Comparison of ENCODE assay signal across 12 cellular contexts in genomic region chr2:215460682-215461081, GRCh38. TPM values are rescaled to one million over a fixed set of nuclear protein-coding genes. Genes with fewer than 3 reads are reported as not detected.
DNase-seq lines count a peak whose midpoint lies in the region; ATAC-seq, FAIRE-seq and TF ChIP-seq lines count a peak whose summit lies in the region.
"Had no signal": no experiment of that assay in that cellular context is flagged by ENCODE, and none has a peak within 500 bp of the region (broad histone marks: within the 10 kb centered on the region; RNA-seq: fewer than 3 reads in every experiment).

No MANE protein-coding gene starts in this region.

- FAIRE-seq in bronchial epithelial cell (lab: Jason Lieb, UNC) = no peak

- H3K4me1 ChIP-seq in smooth muscle cell (ENCODE audit: low read depth) = peaks cover 22% of the 10 kb centered on the region
- H3K4me1 ChIP-seq in endodermal cell (ENCODE audit: control insufficient read depth, insufficient read depth, low read length) = no peaks in the 10 kb centered on the region

- H3K4me3 Mint-ChIP-seq in HFFc6 (peak overlapping the region; percentile 63), endodermal cell (no peak overlapping the region)
- H3K4me3 Mint-ChIP-seq in stimulated activated effector memory CD8-positive, alpha-beta T cell treated with anti-CD3 and anti-CD28 coated beads, Interleukin-12 subunit alpha, Interleukin-12 subunit beta, amount 100 ng/mL, for 72 hours = no peak overlapping the region
- H3K4me3 Mint-ChIP-seq: neural crest cell had no signal

- H4K20me1 ChIP-seq in smooth muscle cell (ENCODE audit: low read depth) = no peaks in the 10 kb centered on the region

- peaks cover 21% of the 10 kb centered on the region for H3F3A ChIP-seq in smooth muscle cell (ENCODE audit: low read depth)

- H3K4me2 ChIP-seq in smooth muscle cell = peak overlapping the region; percentile 66

- H3K27ac ChIP-seq in smooth muscle cell (ENCODE audit: low read depth) = peak overlapping the region; percentile 93
- H3K27ac ChIP-seq in endodermal cell (ENCODE audit: low read depth, low read length) = no peak overlapping the region

- no peak overlapping the region for H2AFZ ChIP-seq in smooth muscle cell (ENCODE audit: low read depth)

- H3K4me1 Mint-ChIP-seq in HFFc6 (ENCODE audit: low read depth) (peaks cover 71% of the 10 kb centered on the region), endodermal cell (peaks cover 3% of the 10 kb centered on the region)
- no peaks in the 10 kb centered on the region for H3K4me1 Mint-ChIP-seq in stimulated activated effector memory CD8-positive, alpha-beta T cell treated with anti-CD3 and anti-CD28 coated beads, Interleukin-12 subunit alpha, Interleukin-12 subunit beta, amount 100 ng/mL, for 72 hours

- H3K9me3 ChIP-seq in smooth muscle cell (replicated peaks; ENCODE audit: low read depth) (no peaks in the 10 kb centered on the region), endodermal cell (ENCODE audit: control insufficient read depth, low read length) (no peaks in the 10 kb centered on the region)
- H3K9me3 ChIP-seq: adrenal gland, transverse colon had no signal

- H3K27me3 ChIP-seq in bronchial epithelial cell (ENCODE audit: control insufficient read depth, insufficient read depth, low read length) (no peaks in the 10 kb centered on the region), smooth muscle cell (ENCODE audit: low read depth) (no peaks in the 10 kb centered on the region), endodermal cell (ENCODE audit: control insufficient read depth, insufficient read depth, low read length, poor library complexity, severe bottlenecking) (no peaks in the 10 kb centered on the region)
- H3K27me3 ChIP-seq: adrenal gland, transverse colon had no signal

- H3K36me3 ChIP-seq in bronchial epithelial cell (ENCODE audit: control insufficient read depth, insufficient read depth, low read length) (no peaks in the 10 kb centered on the region), smooth muscle cell (ENCODE audit: low read depth) (no peaks in the 10 kb centered on the region), endodermal cell (ENCODE audit: control insufficient read depth, insufficient read depth, low read length) (no peaks in the 10 kb centered on the region)
- H3K36me3 ChIP-seq: adrenal gland, transverse colon had no signal

- no peak for ATAC-seq in stimulated activated effector memory CD8-positive, alpha-beta T cell treated with anti-CD3 and anti-CD28 coated beads, Interleukin-12 subunit alpha, Interleukin-12 subunit beta, amount 100 ng/mL, for 72 hours
- no peak for ATAC-seq in HG03097 (IDR thresholded peaks at IDR 0.05; ENCODE audit: low FRiP score, unreplicated experiment)

- no peaks in the 10 kb centered on the region for H3K9me3 Mint-ChIP-seq in HFFc6
- no peaks in the 10 kb centered on the region for H3K9me3 Mint-ChIP-seq in stimulated activated effector memory CD8-positive, alpha-beta T cell treated with anti-CD3 and anti-CD28 coated beads, Interleukin-12 subunit alpha, Interleukin-12 subunit beta, amount 100 ng/mL, for 72 hours
- no peaks in the 10 kb centered on the region for H3K9me3 Mint-ChIP-seq in endodermal cell

- H3K27me3 Mint-ChIP-seq in HFFc6 (ENCODE audit: insufficient read depth) = no peaks in the 10 kb centered on the region; the same call in 1 of the 2 replicates
- no peaks in the 10 kb centered on the region for H3K27me3 Mint-ChIP-seq in endodermal cell (ENCODE audit: insufficient read depth)

- peaks cover 16% of the 10 kb centered on the region for H3K36me3 Mint-ChIP-seq in HFFc6 (ENCODE audit: low read depth)
- H3K36me3 Mint-ChIP-seq in stimulated activated effector memory CD8-positive, alpha-beta T cell treated with anti-CD3 and anti-CD28 coated beads, Interleukin-12 subunit alpha, Interleukin-12 subunit beta, amount 100 ng/mL, for 72 hours = no peaks in the 10 kb centered on the region
- no peaks in the 10 kb centered on the region for H3K36me3 Mint-ChIP-seq in endodermal cell (ENCODE audit: low read depth)

- H3K4me3 ChIP-seq in bronchial epithelial cell (ENCODE audit: low read depth, low read length) (no peak overlapping the region), smooth muscle cell (no peak overlapping the region), endodermal cell (ENCODE audit: low read length) (no peak overlapping the region)
- H3K4me3 ChIP-seq: adrenal gland, transverse colon had no signal

- H3K9ac ChIP-seq in smooth muscle cell (ENCODE audit: low read depth) = peak overlapping the region; percentile 60
- no peak overlapping the region for H3K9ac ChIP-seq in endodermal cell (ENCODE audit: extremely low read depth, low read length, poor library complexity, severe bottlenecking)

- H3K27ac Mint-ChIP-seq in HFFc6 (peak overlapping the region; percentile 77), endodermal cell (no peak overlapping the region)
- H3K27ac Mint-ChIP-seq in stimulated activated effector memory CD8-positive, alpha-beta T cell treated with anti-CD3 and anti-CD28 coated beads, Interleukin-12 subunit alpha, Interleukin-12 subunit beta, amount 100 ng/mL, for 72 hours = no peak overlapping the region

- H3K79me2 ChIP-seq in smooth muscle cell (ENCODE audit: low read depth) = no peaks in the 10 kb centered on the region

- DNase-seq in HFFc6 (peak; percentile 93), bronchial epithelial cell (ENCODE audit: low read depth) (peak; percentile 85), hepatic stellate cell (ENCODE audit: low spot score) (peak; percentile 55), smooth muscle cell (lab: John Stamatoyannopoulos, UW; ENCODE audit: unreplicated experiment) (no peak), islet precursor cell (no peak), endodermal cell (no peak)
- no peak for DNase-seq in stimulated activated effector memory CD8-positive, alpha-beta T cell treated with anti-CD3 and anti-CD28 coated beads, Interleukin-12 subunit alpha, Interleukin-12 subunit beta, amount 100 ng/mL, for 72 hours (ENCODE audit: low spot score in 2 of 2)
- DNase-seq: head of caudate nucleus, transverse colon had no signal

- TF ChIP-seq CTCF in HFFc6 (IDR thresholded peaks at IDR 0.05) (no peak), bronchial epithelial cell (IDR thresholded peaks at IDR 0.05; ENCODE audit: insufficient read depth, low read length, severe bottlenecking) (no peak), smooth muscle cell (IDR thresholded peaks at IDR 0.05; ENCODE audit: borderline replicate concordance, insufficient read depth, poor library complexity, severe bottlenecking) (no peak), endodermal cell (conservative IDR thresholded peaks at IDR 0.05) (no peak)

RNA-seq across cellular contexts. Expression of gene FN1, which starts 24.8 kb away (rescaled TPM):
- 1,000 to 10,000 TPM; 2,848 to 5,249 (median 2,869) TPM for total RNA-seq in HFFc6 (2021; fragmentation: NEBNext Ultra II Directional; extraction: Animal tissue kit (Norgen Biotek cat#: 25700))
- total RNA-seq in bronchial epithelial cell = 53.8 and 83.2 TPM in 2 replicates
- 21,173 and 21,295 TPM in 2 replicates for total RNA-seq in smooth muscle cell
- polyA plus RNA-seq in smooth muscle cell = 8,934 and 10,917 TPM in 2 replicates
- 1,000 to 10,000 TPM; 2,721 to 2,960 TPM for total RNA-seq in endodermal cell
- polyA plus RNA-seq in endodermal cell (2013, experiment 1 of 2) = 374 TPM
- polyA plus RNA-seq in endodermal cell (2013, experiment 2 of 2) = 340 TPM

Comparison
In these comparisons a context has a peak if more than half of its experiments do, and no peak if none do; other contexts are left out.
1. DNase-seq: peak in HFFc6 (single experiment), bronchial epithelial cell (single experiment) and hepatic stellate cell (single experiment); none in smooth muscle cell (single experiment), islet precursor cell (single experiment), stimulated activated effector memory CD8-positive, alpha-beta T cell treated with anti-CD3 and anti-CD28 coated beads, Interleukin-12 subunit alpha, Interleukin-12 subunit beta, amount 100 ng/mL, for 72 hours (0 of 2) and endodermal cell (single experiment).
2. RNA of gene FN1, which starts 24.8 kb away (total RNA-seq): 21,173 to 21,295 TPM in smooth muscle cell, 2,721 to 2,960 TPM in endodermal cell and 2,848 to 5,249 TPM in HFFc6; 53.8 to 83.2 TPM in bronchial epithelial cell; every median in the first group is over 10 times any median in the second.